In the genomic region with DNA sequence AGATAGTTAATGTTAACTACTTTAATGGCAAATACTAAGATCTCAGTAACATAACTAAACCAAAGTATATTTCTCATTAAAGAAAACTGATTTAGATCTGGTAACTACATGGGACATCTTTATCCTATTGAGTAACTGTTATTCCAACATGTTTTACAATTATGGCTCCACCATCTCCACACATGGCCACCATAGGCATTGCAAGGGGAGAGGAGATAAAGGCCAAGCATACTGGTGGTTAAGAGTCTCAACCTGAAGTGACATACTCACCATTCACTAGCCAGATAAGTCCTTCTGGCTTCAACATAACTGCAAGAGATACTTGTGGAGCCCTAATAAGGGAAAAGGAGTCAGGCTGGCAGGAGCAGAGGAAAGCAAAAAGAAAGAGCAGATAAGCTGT, we compare ENCODE assay signal across 19 cellular contexts.
DNase-seq lines count a peak whose midpoint lies in the region; ATAC-seq, FAIRE-seq and TF ChIP-seq lines count a peak whose summit lies in the region.
"Had no signal": no experiment of that assay in that cellular context is flagged by ENCODE, and none has a peak within 500 bp of the region (broad histone marks: within the 10 kb centered on the region; RNA-seq: fewer than 3 reads in every experiment).

No MANE protein-coding gene starts in this region.

- no peaks in the 10 kb centered on the region for H3K27me3 ChIP-seq in GM23248 (replicated peaks; ENCODE audit: insufficient read depth)
- H3K27me3 ChIP-seq: ovary, spleen, stomach had no signal

- TF ChIP-seq CTCF in osteocyte (IDR thresholded peaks at IDR 0.05): peak; percentile 28

- no peak overlapping the region for H3K27ac Mint-ChIP-seq in osteocyte (ENCODE audit: unreplicated experiment)
- H3K27ac Mint-ChIP-seq: activated naive CD8-positive, alpha-beta T cell treated with anti-CD3 and anti-CD28 coated beads, Interleukin-2, amount 10 ng/mL, durations not matched to agents 7 days and 5 days had no signal

- no peak for FAIRE-seq in RCC 7860 (lab: Jason Lieb, UNC)
- FAIRE-seq: A204.1, colon had no signal

- no peaks in the 10 kb centered on the region for H3K9me3 ChIP-seq in GM23248 (ENCODE audit: low read depth)
- H3K9me3 ChIP-seq: ovary, spleen, stomach had no signal

- H3K79me2 ChIP-seq in GM23248 (ENCODE audit: insufficient read depth): no peaks in the 10 kb centered on the region

- DNase-seq in DMS 273 (lab: John Stamatoyannopoulos, UW; ENCODE audit: unreplicated experiment) (peak; percentile 21), DMS 273 treated with DMSO at 0.1 percent for 48 hours (lab: John Stamatoyannopoulos, UW) (no peak), NCI-H460 (ENCODE audit: extremely low read depth, low read depth) (peak; percentile 1), cerebellar cortex (ENCODE audit: low spot score) (peak; percentile 4), osteocyte (ENCODE audit: extremely low spot score, unreplicated experiment) (no peak), GM23248 (no peak), RCC 7860 (ENCODE audit: low spot score) (no peak)
- DNase-seq: activated CD4-positive, alpha-beta T cell treated with anti-CD3 and anti-CD28 coated beads for 48 hours; activated naive CD8-positive, alpha-beta T cell treated with anti-CD3 and anti-CD28 coated beads, Interleukin-2, amount 10 ng/mL, durations not matched to agents 7 days and 5 days; activated T-cell treated with anti-CD3 and anti-CD28 coated beads, Interleukin-2, amount 50 U/mL, for 1 hour; COR-L47; NCI-H2227 treated with DMSO at 0.1 percent for 48 hours; ovary; spleen; stomach had no signal

- in situ Hi-C loops in GM23248 (cut with MboI): no loop called here

- H3K4me2 ChIP-seq in GM23248 (ENCODE audit: unreplicated experiment): no peak overlapping the region

- H3K36me3 Mint-ChIP-seq in osteocyte (ENCODE audit: unreplicated experiment): no peaks in the 10 kb centered on the region
- H3K36me3 Mint-ChIP-seq: activated naive CD8-positive, alpha-beta T cell treated with anti-CD3 and anti-CD28 coated beads, Interleukin-2, amount 10 ng/mL, durations not matched to agents 7 days and 5 days had no signal

- no peaks in the 10 kb centered on the region for H3K4me1 ChIP-seq in GM23248 (ENCODE audit: insufficient read depth)
- H3K4me1 ChIP-seq: spleen, stomach had no signal

- ATAC-seq in GM18873 (IDR thresholded peaks at IDR 0.05; ENCODE audit: low FRiP score, unreplicated experiment): no peak
- ATAC-seq: Panc1 had no signal

- H3F3A ChIP-seq in GM23248 (ENCODE audit: insufficient read depth): no peaks in the 10 kb centered on the region

- no peaks in the 10 kb centered on the region for H3K9me3 Mint-ChIP-seq in osteocyte (ENCODE audit: unreplicated experiment)
- H3K9me3 Mint-ChIP-seq: activated naive CD8-positive, alpha-beta T cell treated with anti-CD3 and anti-CD28 coated beads, Interleukin-2, amount 10 ng/mL, durations not matched to agents 7 days and 5 days had no signal

- no peak overlapping the region for H3K4me3 ChIP-seq in GM23248
- H3K4me3 ChIP-seq: ovary, spleen, stomach had no signal

- no peaks in the 10 kb centered on the region for H3K9me2 ChIP-seq in GM23248 (ENCODE audit: insufficient read depth)

- H3K4me3 Mint-ChIP-seq in osteocyte (ENCODE audit: unreplicated experiment): no peak overlapping the region
- H3K4me3 Mint-ChIP-seq: activated naive CD8-positive, alpha-beta T cell treated with anti-CD3 and anti-CD28 coated beads, Interleukin-2, amount 10 ng/mL, durations not matched to agents 7 days and 5 days had no signal

- H4K20me1 ChIP-seq in GM23248 (ENCODE audit: insufficient read depth): no peaks in the 10 kb centered on the region

- no peak overlapping the region for H3K9ac ChIP-seq in GM23248

- H2AFZ ChIP-seq in GM23248: no peak overlapping the region

- H3K27ac ChIP-seq in GM23248: no peak overlapping the region
- H3K27ac ChIP-seq: ovary, spleen, stomach had no signal

- no peaks in the 10 kb centered on the region for H3K36me3 ChIP-seq in GM23248 (ENCODE audit: low read depth)
- H3K36me3 ChIP-seq: ovary, spleen, stomach had no signal

- no peaks in the 10 kb centered on the region for H3K4me1 Mint-ChIP-seq in osteocyte (ENCODE audit: unreplicated experiment)
- H3K4me1 Mint-ChIP-seq: activated naive CD8-positive, alpha-beta T cell treated with anti-CD3 and anti-CD28 coated beads, Interleukin-2, amount 10 ng/mL, durations not matched to agents 7 days and 5 days had no signal

- H3K27me3 Mint-ChIP-seq in osteocyte (ENCODE audit: unreplicated experiment): peaks cover 11% of the 10 kb centered on the region
- H3K27me3 Mint-ChIP-seq: activated naive CD8-positive, alpha-beta T cell treated with anti-CD3 and anti-CD28 coated beads, Interleukin-2, amount 10 ng/mL, durations not matched to agents 7 days and 5 days had no signal

Comparison
In these comparisons a context has a peak if more than half of its experiments do, and no peak if none do; other contexts are left out.
1. DNase-seq: peak in DMS 273 (single experiment), NCI-H460 (single experiment) and cerebellar cortex (single experiment); none in DMS 273 treated with DMSO at 0.1 percent for 48 hours (single experiment), osteocyte (single experiment), GM23248 (single experiment) and RCC 7860 (single experiment).